Comparison of ENCODE assay signal across 14 cellular contexts in the genomic region with DNA sequence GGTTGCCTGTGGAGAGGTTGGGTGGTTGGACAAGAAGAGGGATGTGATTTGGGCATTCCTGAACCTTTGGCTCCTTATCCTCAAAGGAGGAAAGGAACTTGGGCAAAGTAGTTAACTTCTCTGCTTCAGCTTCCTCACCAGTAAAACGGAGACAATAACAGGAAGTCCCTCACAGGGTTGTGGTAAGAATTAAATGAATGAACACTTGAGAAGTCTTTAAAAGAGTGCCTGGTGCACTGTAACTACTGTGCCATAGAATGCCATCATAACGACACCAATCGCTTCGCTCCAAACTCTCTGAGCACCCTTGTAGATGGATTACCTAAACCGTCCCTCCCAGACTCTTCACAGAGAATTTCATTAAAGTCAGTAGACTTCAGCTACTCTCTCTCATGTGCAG. TPM values are rescaled to one million over a fixed set of nuclear protein-coding genes. Genes with fewer than 3 reads are reported as not detected.
DNase-seq lines count a peak whose midpoint lies in the region; ATAC-seq and TF ChIP-seq lines count a peak whose summit lies in the region.
"Had no signal": no experiment of that assay in that cellular context is flagged by ENCODE, and none has a peak within 500 bp of the region (broad histone marks: within the 10 kb centered on the region; RNA-seq: fewer than 3 reads in every experiment).

No MANE protein-coding gene starts in this region.

- in situ Hi-C loops in G401 (cut with HindIII; ENCODE audit: low sequenced_read_pairs): no loop called here

- no peaks in the 10 kb centered on the region for H3K36me3 ChIP-seq in mucosa of descending colon (ENCODE audit: low read depth)
- H3K36me3 ChIP-seq: right atrium auricular region, suprapubic skin had no signal

- no peak overlapping the region for H3K4me3 ChIP-seq in mucosa of descending colon
- H3K4me3 ChIP-seq: right atrium auricular region, suprapubic skin had no signal

- no peaks in the 10 kb centered on the region for H3K4me1 ChIP-seq in mucosa of descending colon (ENCODE audit: low read depth)
- H3K4me1 ChIP-seq: right atrium auricular region, suprapubic skin had no signal

- no peak for TF ChIP-seq CTCF in mucosa of descending colon (IDR thresholded peaks at IDR 0.05)

- intact Hi-C loops in mucosa of descending colon (cut with DNase I, micrococcal nuclease): no loop called here

- H3K9me3 ChIP-seq in mucosa of descending colon: no peaks in the 10 kb centered on the region
- H3K9me3 ChIP-seq: right atrium auricular region, suprapubic skin had no signal

- DNase-seq in GF-D8 (lab: John Stamatoyannopoulos, UW): peak; percentile 29
- peak; percentile 2 for DNase-seq in SKM-1 (lab: John Stamatoyannopoulos, UW; ENCODE audit: unreplicated experiment)
- no peak for DNase-seq in mucosa of descending colon
- DNase-seq in NCI-H1092 (lab: John Stamatoyannopoulos, UW): no peak
- DNase-seq in G401 (ENCODE audit: low spot score): no peak
- DNase-seq: HFFc6, NCI-H1105, NCI-H524 treated with DMSO at 0.1 percent for 48 hours had no signal

- peak; percentile 71 for ATAC-seq in GM21423 (IDR thresholded peaks at IDR 0.05; ENCODE audit: unreplicated experiment)
- peak; percentile 35 for ATAC-seq in mucosa of descending colon
- ATAC-seq in HG02798 (IDR thresholded peaks at IDR 0.05; ENCODE audit: poor library complexity, unreplicated experiment): no peak
- ATAC-seq: Right ventricle myocardium inferior, WTC11 had no signal

RNA-seq across cellular contexts. Expression of a gene that starts 10.5 kb away (rescaled TPM):
- 1 to 10 TPM in 1 of 3 donors, under 1 TPM in 2; 0.14 to 1.0 (median 0.55) TPM for total RNA-seq in mucosa of descending colon
- total RNA-seq in G401 (2014; rRNA removed; shearing (Covaris generic)): 0.20 TPM in 1 of 2 replicates, not detected in the other

RNA-seq across cellular contexts. Expression of a gene that starts 34.0 kb away (rescaled TPM):
- total RNA-seq in mucosa of descending colon: 10 to 100 TPM in 1 of 3 donors, 1 to 10 TPM in 2; 7.2 to 18.0 (median 8.5) TPM
- 0.68 TPM in 1 of 2 replicates, not detected in the other for total RNA-seq in G401 (2014; rRNA removed; shearing (Covaris generic))

RNA-seq across cellular contexts. Expression of a gene that starts 43.4 kb away (rescaled TPM):
- total RNA-seq in mucosa of descending colon: 10 to 100 TPM; 18.3 to 22.2 (median 21.9) TPM
- 17.8 and 25.0 TPM in 2 replicates for total RNA-seq in G401 (2014; rRNA removed; shearing (Covaris generic))

RNA-seq across cellular contexts. Expression of a gene that starts 46.8 kb away (rescaled TPM):
- 1 to 10 TPM in 1 of 3 donors, under 1 TPM in 2; 0.84 to 2.6 (median 0.87) TPM for total RNA-seq in mucosa of descending colon
- total RNA-seq in G401 (2014; rRNA removed; shearing (Covaris generic)): not detected in 2 replicates

Comparison
In these comparisons a context has a peak if more than half of its experiments do, and no peak if none do; other contexts are left out.
1. DNase-seq: peak in GF-D8 (single experiment) and SKM-1 (single experiment); none in mucosa of descending colon (0 of 3), NCI-H1092 (single experiment) and G401 (single experiment).